26 cellular contexts compared by ENCODE assay signal in genomic region chr5:52943808-52944207, GRCh38.
"Had no signal": no experiment of that assay in that cellular context is flagged by ENCODE, and none has a peak within 500 bp of the region (broad histone marks: within the 10 kb centered on the region; RNA-seq: fewer than 3 reads in every experiment).

No MANE protein-coding gene starts in this region.

- H3K27me3 Mint-ChIP-seq: activated naive CD8-positive, alpha-beta T cell; activated T-cell treated with anti-CD3 and anti-CD28 coated beads, Interleukin-2, amount 50 U/mL, for 24 hours; activated T-helper 17 cell treated with anti-CD3 and anti-CD28 coated beads, Interleukin-2, amount 50 U/mL, for 72 hours; dendritic cell treated with granulocyte-macrophage colony-stimulating factor and Interleukin-4, amounts not matched to agents 40 ng/mL and 50 ng/mL, for 4 days had no signal

- H3K9me3 ChIP-seq: lower lobe of right lung, mucosa of descending colon, spleen, tibial artery had no signal

- FAIRE-seq: bronchial epithelial cell, frontal cortex, islet of Langerhans, urothelium cell line had no signal

- DNase-seq: activated CD4-positive, alpha-beta T cell treated with anti-CD3 and anti-CD28 coated beads for 1 hour; activated CD8-positive, alpha-beta memory T cell treated with anti-CD3 and anti-CD28 coated beads for 24 hours; activated CD8-positive, alpha-beta memory T cell treated with anti-CD3 and anti-CD28 coated beads, Interleukin-2, amount 50 U/mL, for 4 hours; activated naive CD4-positive, alpha-beta T cell; activated T-cell treated with anti-CD3 and anti-CD28 coated beads, Interleukin-2, amount 50 U/mL, for 24 hours; effector memory CD4-positive, alpha-beta T cell; hypothalamus; left cardiac atrium; lower lobe of right lung; mesendoderm; mucosa of descending colon; naive B cell; occipital lobe; spleen; stimulated activated CD4-positive, alpha-beta T cell treated with anti-CD3 and anti-CD28 coated beads, Interleukin-4, amount 100 ng/mL, for 1 hour; stimulated activated naive CD8-positive, alpha-beta T cell treated with anti-CD3 and anti-CD28 coated beads, Interleukin-15, Interleukin-2, amounts not matched to agents 100 U/mL and 50 U/mL, for 24 hours; tibial artery had no signal

- H3K9me3 Mint-ChIP-seq: activated T-cell treated with anti-CD3 and anti-CD28 coated beads, Interleukin-2, amount 50 U/mL, for 24 hours; activated T-helper 17 cell treated with anti-CD3 and anti-CD28 coated beads, Interleukin-2, amount 50 U/mL, for 72 hours; dendritic cell treated with granulocyte-macrophage colony-stimulating factor and Interleukin-4, amounts not matched to agents 40 ng/mL and 50 ng/mL, for 4 days; naive B cell; T-helper 2 cell treated with Interferon-gamma antibody and Interleukin-4, amounts not matched to agents 5 μg/mL and 100 μg/mL, for 36 hours had no signal

- H3K27ac Mint-ChIP-seq: activated naive CD8-positive, alpha-beta T cell; activated T-cell treated with anti-CD3 and anti-CD28 coated beads, Interleukin-2, amount 50 U/mL, for 24 hours; activated T-helper 17 cell treated with anti-CD3 and anti-CD28 coated beads, Interleukin-2, amount 50 U/mL, for 72 hours; dendritic cell treated with granulocyte-macrophage colony-stimulating factor and Interleukin-4, amounts not matched to agents 40 ng/mL and 50 ng/mL, for 4 days; naive B cell; T-helper 2 cell treated with Interferon-gamma antibody and Interleukin-4, amounts not matched to agents 5 μg/mL and 100 μg/mL, for 36 hours had no signal

- H3K4me3 ChIP-seq: lower lobe of right lung, mucosa of descending colon, spleen, tibial artery had no signal

- H3K27me3 ChIP-seq: spleen, tibial artery had no signal

- H3K36me3 Mint-ChIP-seq: activated naive CD8-positive, alpha-beta T cell; naive B cell had no signal

- H3K27ac ChIP-seq: lower lobe of right lung had no signal

- ATAC-seq: activated T-helper 17 cell treated with anti-CD3 and anti-CD28 coated beads, Interleukin-2, amount 50 U/mL, for 72 hours; mucosa of descending colon; SK-N-SH treated with all-trans-retinoic acid at 6 μM for 48 hours had no signal

- H3K4me3 Mint-ChIP-seq: activated naive CD8-positive, alpha-beta T cell; activated T-cell treated with anti-CD3 and anti-CD28 coated beads, Interleukin-2, amount 50 U/mL, for 24 hours; activated T-helper 17 cell treated with anti-CD3 and anti-CD28 coated beads, Interleukin-2, amount 50 U/mL, for 72 hours; dendritic cell treated with granulocyte-macrophage colony-stimulating factor and Interleukin-4, amounts not matched to agents 40 ng/mL and 50 ng/mL, for 4 days; naive B cell; T-helper 2 cell treated with Interferon-gamma antibody and Interleukin-4, amounts not matched to agents 5 μg/mL and 100 μg/mL, for 36 hours had no signal
